ENCODE assay signal across 27 cellular contexts in genomic region chr16:86671486-86672214, GRCh38.
DNase-seq lines count a peak whose midpoint lies in the region; ATAC-seq, FAIRE-seq and TF ChIP-seq lines count a peak whose summit lies in the region.
"Had no signal": no experiment of that assay in that cellular context is flagged by ENCODE, and none has a peak within 500 bp of the region (broad histone marks: within the 10 kb centered on the region; RNA-seq: fewer than 3 reads in every experiment).

No MANE protein-coding gene starts in this region.

- peaks cover 3% of the 10 kb centered on the region for H3K36me3 Mint-ChIP-seq in astrocyte (ENCODE audit: low read depth, unreplicated experiment)
- H3K36me3 Mint-ChIP-seq: natural killer cell treated with Interleukin-12 subunit alpha and Interleukin-12 subunit beta and Interleukin-15 and Interleukin-18, amount 100 ng/mL, for 72 hours had no signal

- no peak overlapping the region for H3K27ac Mint-ChIP-seq in astrocyte (ENCODE audit: unreplicated experiment)
- H3K27ac Mint-ChIP-seq: activated CD4-positive, alpha-beta T cell treated with anti-CD3 and anti-CD28 coated beads for 36 hours; activated T-cell treated with anti-CD3 and anti-CD28 coated beads, Interleukin-2, amount 50 U/mL, for 24 hours; effector memory CD8-positive, alpha-beta T cell; natural killer cell treated with Interleukin-12 subunit alpha and Interleukin-12 subunit beta and Interleukin-15 and Interleukin-18, amount 100 ng/mL, for 72 hours had no signal

- peak overlapping the region; percentile 81 for H3K27ac ChIP-seq in left ventricle myocardium inferior (replicated peaks)
- no peak overlapping the region for H3K27ac ChIP-seq in astrocyte (ENCODE audit: low read depth, low read length)
- H3K27ac ChIP-seq: A549, adrenal gland, left lung, skin epidermis had no signal

- intact Hi-C loops in left ventricle myocardium inferior (cut with micrococcal nuclease) (no loop called here), Right ventricle myocardium inferior (cut with DNase I) (no loop called here)

- H3K4me1 Mint-ChIP-seq in astrocyte (ENCODE audit: low read depth, unreplicated experiment), result peaks cover 16% of the 10 kb centered on the region

- peaks cover 18% of the 10 kb centered on the region for H3K4me1 ChIP-seq in left ventricle myocardium inferior
- H3K4me1 ChIP-seq in astrocyte (ENCODE audit: insufficient read depth, low read length), result peaks cover 33% of the 10 kb centered on the region
- H3K4me1 ChIP-seq in skeletal muscle satellite cell (ENCODE audit: control insufficient read depth, insufficient read depth, low read length), result peaks cover 57% of the 10 kb centered on the region
- H3K4me1 ChIP-seq: adrenal gland, Caco-2, left lung had no signal

- H3K4me2 ChIP-seq in astrocyte (ENCODE audit: low read length) (peak overlapping the region; percentile 31), skeletal muscle satellite cell (ENCODE audit: low read length) (peak overlapping the region; percentile 42)
- H3K4me2 ChIP-seq: A549 had no signal

- H3K79me2 ChIP-seq in astrocyte (ENCODE audit: insufficient read depth, low read length), result no peaks in the 10 kb centered on the region

- peaks cover 7% of the 10 kb centered on the region for H3K9me3 Mint-ChIP-seq in astrocyte (ENCODE audit: unreplicated experiment)
- H3K9me3 Mint-ChIP-seq: activated T-cell treated with anti-CD3 and anti-CD28 coated beads, Interleukin-2, amount 50 U/mL, for 24 hours; effector memory CD8-positive, alpha-beta T cell; natural killer cell treated with Interleukin-12 subunit alpha and Interleukin-12 subunit beta and Interleukin-15 and Interleukin-18, amount 100 ng/mL, for 72 hours had no signal

- TF ChIP-seq CTCF in left ventricle myocardium inferior (IDR thresholded peaks at IDR 0.05; ENCODE audit: borderline replicate concordance), result no peak
- no peak for TF ChIP-seq CTCF in astrocyte (IDR thresholded peaks at IDR 0.05; ENCODE audit: insufficient read depth, low read depth, low read length)

- DNase-seq in left ventricle myocardium inferior, result no peak
- DNase-seq in Right ventricle myocardium inferior (ENCODE audit: missing footprints), result no peak
- no peak for DNase-seq in astrocyte (ENCODE audit: low read depth)
- peak; percentile 90 for DNase-seq in left kidney (ENCODE audit: low read depth, low spot score)
- DNase-seq in HUDEP-2 (lab: John Stamatoyannopoulos, UW; ENCODE audit: unreplicated experiment in 76 of 76), result no peak
- DNase-seq in Ammon's horn (ENCODE audit: low spot score), result no peak
- no peak for DNase-seq in cortex of kidney (lab: John Stamatoyannopoulos, UW)
- DNase-seq: activated CD4-positive, alpha-beta T cell treated with anti-CD3 and anti-CD28 coated beads for 36 hours; activated T-cell treated with anti-CD3 and anti-CD28 coated beads, Interleukin-2, amount 50 U/mL, for 24 hours; adrenal gland; C1 segment of cervical spinal cord; Caco-2; DND-41; effector memory CD8-positive, alpha-beta T cell; left lung; NCI-H1930; NCI-H69; stimulated activated CD4-positive, alpha-beta T cell treated with anti-CD3 and anti-CD28 coated beads, Interleukin-2, amount 100 ng/mL, for 24 hours; T-helper 2 cell had no signal

- H2AFZ ChIP-seq in astrocyte (ENCODE audit: low read depth, low read length), result peak overlapping the region; percentile 48

- no peaks in the 10 kb centered on the region for H3K27me3 Mint-ChIP-seq in astrocyte (ENCODE audit: low read depth, unreplicated experiment)

- peak; percentile 26 for FAIRE-seq in astrocyte (lab: Jason Lieb, UNC)
- FAIRE-seq: A549, colon, GM12891, H54 had no signal

- no peaks in the 10 kb centered on the region for H4K20me1 ChIP-seq in astrocyte (ENCODE audit: insufficient read depth, low read length)

- H3K9me3 ChIP-seq in left ventricle myocardium inferior (replicated peaks) (no peaks in the 10 kb centered on the region), astrocyte (ENCODE audit: insufficient read depth, low read depth, low read length) (no peaks in the 10 kb centered on the region), skeletal muscle satellite cell (replicated peaks; ENCODE audit: low read length) (no peaks in the 10 kb centered on the region)
- H3K9me3 ChIP-seq: A549, adrenal gland, Caco-2, left lung had no signal

- no peak for ATAC-seq in Right ventricle myocardium inferior
- ATAC-seq: A549; activated CD4-positive, alpha-beta T cell treated with anti-CD3 and anti-CD28 coated beads for 36 hours; effector memory CD8-positive, alpha-beta T cell; left lung; natural killer cell treated with Interleukin-12 subunit alpha and Interleukin-12 subunit beta and Interleukin-15 and Interleukin-18, amount 100 ng/mL, for 72 hours had no signal

- no peak overlapping the region for H3K4me3 Mint-ChIP-seq in astrocyte (ENCODE audit: unreplicated experiment)
- H3K4me3 Mint-ChIP-seq: activated CD4-positive, alpha-beta T cell treated with anti-CD3 and anti-CD28 coated beads for 36 hours; activated T-cell treated with anti-CD3 and anti-CD28 coated beads, Interleukin-2, amount 50 U/mL, for 24 hours; effector memory CD8-positive, alpha-beta T cell; natural killer cell treated with Interleukin-12 subunit alpha and Interleukin-12 subunit beta and Interleukin-15 and Interleukin-18, amount 100 ng/mL, for 72 hours had no signal

- H3K4me3 ChIP-seq in left ventricle myocardium inferior (no peak overlapping the region), astrocyte (ENCODE audit: insufficient read depth, low read depth, low read length) (no peak overlapping the region), skeletal muscle satellite cell (ENCODE audit: low read length) (no peak overlapping the region)
- H3K4me3 ChIP-seq: A549, adrenal gland, esophagus muscularis mucosa, left lung, skin epidermis had no signal

- peak overlapping the region; percentile 6 for H3K9ac ChIP-seq in astrocyte (ENCODE audit: low read length)
- H3K9ac ChIP-seq in skeletal muscle satellite cell (ENCODE audit: low read depth, low read length), result peak overlapping the region; percentile 54

- peaks cover 95% of the 10 kb centered on the region for H3K27me3 ChIP-seq in left ventricle myocardium inferior (ENCODE audit: low read depth)
- H3K27me3 ChIP-seq in astrocyte (ENCODE audit: insufficient read depth, low read length), result no peaks in the 10 kb centered on the region
- H3K27me3 ChIP-seq in skeletal muscle satellite cell (ENCODE audit: control insufficient read depth, insufficient read depth, low read length), result no peaks in the 10 kb centered on the region
- H3K27me3 ChIP-seq: adrenal gland had no signal

- H3K36me3 ChIP-seq in left ventricle myocardium inferior, result no peaks in the 10 kb centered on the region
- no peaks in the 10 kb centered on the region for H3K36me3 ChIP-seq in astrocyte (ENCODE audit: insufficient read depth, low read length)
- no peaks in the 10 kb centered on the region for H3K36me3 ChIP-seq in skeletal muscle satellite cell (ENCODE audit: insufficient read depth, low read length)
- H3K36me3 ChIP-seq: adrenal gland, esophagus muscularis mucosa, left lung had no signal
